ENCODE assay signal across 21 cellular contexts in the genomic region with DNA sequence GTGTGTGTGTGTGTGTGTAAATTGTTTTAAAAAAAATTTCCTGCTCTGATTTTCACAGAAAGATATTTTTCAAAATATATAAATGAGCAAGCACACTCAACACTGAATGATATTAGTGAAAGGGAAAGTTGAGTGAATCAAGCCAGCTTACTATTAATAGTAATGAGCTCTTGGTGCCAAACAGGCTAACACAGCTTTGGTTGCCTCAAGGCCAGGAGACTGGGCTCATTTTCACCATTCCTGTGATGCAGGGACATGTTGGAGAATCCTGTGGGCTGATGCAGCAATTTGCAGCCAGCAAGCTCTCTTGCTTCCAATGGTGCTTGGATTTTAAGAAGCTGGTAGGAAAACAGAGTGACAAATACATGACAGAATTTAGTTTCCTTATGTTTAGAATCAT. TPM values are rescaled to one million over a fixed set of nuclear protein-coding genes. Genes with fewer than 3 reads are reported as not detected.
DNase-seq lines count a peak whose midpoint lies in the region; ATAC-seq, FAIRE-seq and TF ChIP-seq lines count a peak whose summit lies in the region.
"Had no signal": no experiment of that assay in that cellular context is flagged by ENCODE, and none has a peak within 500 bp of the region (broad histone marks: within the 10 kb centered on the region; RNA-seq: fewer than 3 reads in every experiment).

No MANE protein-coding gene starts in this region.

- no peak overlapping the region for H4K8ac ChIP-seq in H1 (ENCODE audit: extremely low read depth, insufficient read depth, low read length)

- H2BK120ac ChIP-seq in H1 (replicated peaks; ENCODE audit: low read depth, low read length): no peak overlapping the region

- no peak overlapping the region for H2AK5ac ChIP-seq in H1 (ENCODE audit: low read depth, low read length)

- no peaks in the 10 kb centered on the region for H3K9me3 ChIP-seq in H1 (ENCODE audit: insufficient read depth in 2 of 2, low read depth in 1 of 2, low read length in 1 of 2)

- no peaks in the 10 kb centered on the region for H3K36me3 ChIP-seq in H1 (ENCODE audit: control insufficient read depth in 2 of 4, insufficient read depth in 4 of 4, low read length in 3 of 4)
- H3K36me3 ChIP-seq: brain microvascular endothelial cell had no signal

- CTCF ChIA-PET in H1 (lab: Charles Lee; ENCODE audit: partially characterized antibody): interaction anchor here (1.0 kb wide), 1 partner anchor 254 kb away, joined by 3 read pairs; no protein-coding TSS in a partner anchor

- no peak overlapping the region for H2BK20ac ChIP-seq in H1 (ENCODE audit: low read length)

- no peak overlapping the region for H3K56ac ChIP-seq in H1 (replicated peaks; ENCODE audit: insufficient read length, low read depth, low read length)

- no peak overlapping the region for H3K9ac ChIP-seq in H1 (replicated peaks in 1 of 4; ENCODE audit: extremely low read depth in 1 of 4, low read depth in 3 of 4, low read length in 3 of 4)

- H3K23me2 ChIP-seq in H1 (ENCODE audit: low read depth, low read length): no peaks in the 10 kb centered on the region

- H3K14ac ChIP-seq in H1 (ENCODE audit: insufficient read length): peak overlapping the region; percentile 77

- no peak for TF ChIP-seq RAD21 in H1 (IDR thresholded peaks at IDR 0.05 in 1 of 2, conservative IDR thresholded peaks at IDR 0.05 in 1 of 2; ENCODE audit: low read depth in 2 of 2, low read length in 2 of 2)

- ATAC-seq in HG03457 (IDR thresholded peaks at IDR 0.05; ENCODE audit: unreplicated experiment): no peak
- ATAC-seq: activated naive CD4-positive, alpha-beta T cell treated with anti-CD3 and anti-CD28 coated beads, Interleukin-2, amount 50 U/mL, for 72 hours; CD8-positive, alpha-beta T cell; GM23338; left lobe of liver; PC-3 had no signal

- POLR2A ChIA-PET in H1 (lab: Charles Lee; ENCODE audit: partially characterized antibody): no interaction called here

- no peak for TF ChIP-seq POLR2A in H1 (IDR thresholded peaks at IDR 0.05; ENCODE audit: control extremely low read depth in 1 of 2, low read depth in 2 of 2, low read length in 2 of 2)

- H2BK15ac ChIP-seq in H1 (ENCODE audit: low read length): no peak overlapping the region

- H3K4me2 ChIP-seq in H1 (ENCODE audit: insufficient read depth in 1 of 2, low read depth in 2 of 2, low read length in 2 of 2): no peak overlapping the region
- H3K4me2 ChIP-seq: GM23338 had no signal

- H3K27ac ChIP-seq in H1 (ENCODE audit: low read depth, low read length): no peak overlapping the region
- H3K27ac ChIP-seq: brain microvascular endothelial cell had no signal

- no peak overlapping the region for H4K91ac ChIP-seq in H1 (replicated peaks; ENCODE audit: insufficient read length, low read length)

- H2BK5ac ChIP-seq in H1 (ENCODE audit: low read depth, low read length): no peak overlapping the region

- no peaks in the 10 kb centered on the region for H4K20me1 ChIP-seq in H1 (replicated peaks in 1 of 2; ENCODE audit: control insufficient read depth in 1 of 2, insufficient read depth in 2 of 2, low read length in 2 of 2)

- H3K4ac ChIP-seq in H1 (replicated peaks; ENCODE audit: insufficient read length, low read depth, low read length): no peak overlapping the region

- no peak overlapping the region for H2AFZ ChIP-seq in H1 (ENCODE audit: low read length)
- H2AFZ ChIP-seq: GM23338 had no signal

- H4K5ac ChIP-seq in H1 (ENCODE audit: insufficient read length, low read depth, low read length): no peak overlapping the region

- H3K79me1 ChIP-seq in H1 (ENCODE audit: low read depth, low read length): no peaks in the 10 kb centered on the region

- no peaks in the 10 kb centered on the region for H3K27me3 ChIP-seq in H1 (replicated peaks in 1 of 4; ENCODE audit: control insufficient read depth in 3 of 4, extremely low read depth in 1 of 4, insufficient read depth in 3 of 4, low read length in 3 of 4)
- H3K27me3 ChIP-seq: brain microvascular endothelial cell had no signal

- in situ Hi-C loops in G401 (cut with HindIII; ENCODE audit: low sequenced_read_pairs): no loop called here

- H2BK12ac ChIP-seq in H1 (ENCODE audit: low read depth, low read length): no peak overlapping the region

- H3K18ac ChIP-seq in H1 (ENCODE audit: extremely low read depth, low read length): no peak overlapping the region

- no peaks in the 10 kb centered on the region for H3K4me1 ChIP-seq in H1 (replicated peaks in 1 of 4; ENCODE audit: control insufficient read depth in 3 of 4, insufficient read depth in 4 of 4, low read length in 3 of 4)

- peak; percentile 13 for DNase-seq in G401 (ENCODE audit: low spot score)
- DNase-seq in HPDE6-E6E7 (ENCODE audit: extremely low spot score): peak; percentile 36
- no peak for DNase-seq in H1 (ENCODE audit: low read depth in 1 of 2, low spot score in 2 of 2)
- peak; percentile 19 for DNase-seq in occipital lobe (lab: John Stamatoyannopoulos, UW)
- no peak for DNase-seq in HuH-7.5 (ENCODE audit: low spot score)
- DNase-seq in ecto neural progenitor cell (ENCODE audit: low spot score): no peak
- no peak for DNase-seq in activated CD4-positive, alpha-beta T cell treated with anti-CD3 and anti-CD28 coated beads for 1 hour
- DNase-seq: activated CD4-positive, CD25-positive, alpha-beta regulatory T cell; activated CD8-positive, alpha-beta memory T cell treated with anti-CD3 and anti-CD28 coated beads for 24 hours; activated T-cell treated with anti-CD3 and anti-CD28 coated beads, Interleukin-2, amount 50 U/mL, for 48 hours; brain microvascular endothelial cell; CD8-positive, alpha-beta T cell; dermis blood vessel endothelial cell; DND-41; NCI-H1436 treated with DMSO at 0.1 percent for 48 hours; PC-3; retina had no signal

- no peak overlapping the region for H3K23ac ChIP-seq in H1 (ENCODE audit: insufficient read length)

- no peak for TF ChIP-seq EP300 in H1 (IDR thresholded peaks at IDR 0.05; ENCODE audit: borderline replicate concordance in 1 of 2, low read depth in 2 of 2, low read length in 2 of 2)

- H3K4me3 ChIP-seq in H1 (ENCODE audit: extremely low read depth in 1 of 4, insufficient read depth in 2 of 4, low read depth in 3 of 4, low read length in 4 of 4): no peak overlapping the region
- H3K4me3 ChIP-seq: GM23338 had no signal

- no peak for FAIRE-seq in H1 (lab: Jason Lieb, UNC)

- TF ChIP-seq CTCF in H1 (IDR thresholded peaks at IDR 0.05; ENCODE audit: control extremely low read depth in 1 of 3, insufficient read depth in 1 of 3, low read depth in 1 of 3, low read length in 3 of 3): no peak

- no peaks in the 10 kb centered on the region for H3K79me2 ChIP-seq in H1 (ENCODE audit: control insufficient read depth in 1 of 2, insufficient read depth in 2 of 2, low read length in 2 of 2)

TF ChIP-seq in H1, 55 proteins besides CTCF, POLR2A, EP300 and RAD21:
- TF ChIP-seq BACH1 (IDR thresholded peaks at IDR 0.05; ENCODE audit: low read length) (no peak), PHF8 (conservative IDR thresholded peaks at IDR 0.05; ENCODE audit: low read depth, low read length) (no peak), HDAC2 (IDR thresholded peaks at IDR 0.05; ENCODE audit: borderline replicate concordance in 1 of 2, low read depth in 2 of 2, low read length in 2 of 2) (no peak), GTF2F1 (IDR thresholded peaks at IDR 0.05; ENCODE audit: borderline replicate concordance, low read depth, low read length) (no peak)

RNA-seq across cellular contexts. Expression of a gene that starts 30.2 kb away (rescaled TPM):
- 0.06 TPM in 1 of 2 replicates, not detected in the other for total RNA-seq in G401 (2014; rRNA removed; shearing (Covaris generic))
- total RNA-seq in H1 (2021; fragmentation: NEBNext Ultra II Directional; extraction: Animal tissue kit (Norgen Biotek cat#: 25700)): 1.4 and 1.8 TPM in 2 replicates
- polyA plus RNA-seq in H1 (2011; rRNA removed): 0.44 and 0.63 TPM in 2 replicates
- polyA plus RNA-seq in H1 (2011; cell fraction: cytosol; rRNA removed): 0.72 TPM
- polyA plus RNA-seq in H1 (2011; cell fraction: nucleus; rRNA removed): 0.41 TPM
- 0.62 to 1.1 TPM (median 0.93 TPM) in 4 replicates for polyA plus RNA-seq in H1 (2012, experiment 1 of 2)
- polyA plus RNA-seq in H1 (2012, experiment 2 of 2): 0.05 TPM
- 1.2 TPM for polyA plus RNA-seq in H1 (2013, experiment 1 of 2)
- polyA plus RNA-seq in H1 (2013, experiment 2 of 2): 1.4 TPM
- 0.98 and 1.6 TPM in 2 replicates for polyA minus RNA-seq in H1 (2011; rRNA and poly(A)+ RNA removed)
- 1.2 TPM for polyA minus RNA-seq in H1 (2011; cell fraction: cytosol; rRNA and poly(A)+ RNA removed)
- polyA minus RNA-seq in H1 (2011; cell fraction: nucleus; rRNA and poly(A)+ RNA removed): 1.00 TPM
- 2.3 TPM for total RNA-seq in occipital lobe
- total RNA-seq: CD8-positive, alpha-beta T cell had no signal

Comparison
In these comparisons a context has a peak if more than half of its experiments do, and no peak if none do; other contexts are left out.
1. DNase-seq: peak in G401 (single experiment), HPDE6-E6E7 (single experiment) and occipital lobe (single experiment); none in H1 (0 of 2), HuH-7.5 (single experiment), ecto neural progenitor cell (single experiment) and activated CD4-positive, alpha-beta T cell treated with anti-CD3 and anti-CD28 coated beads for 1 hour (single experiment).